Comparison of ENCODE assay signal across 24 cellular contexts in genomic region chr4:146243883-146244277, GRCh38. TPM values are rescaled to one million over a fixed set of nuclear protein-coding genes. Genes with fewer than 3 reads are reported as not detected.
A peak's percentile ranks its signal among the peaks of the same experiment; 100 is the strongest.
DNase-seq lines count a peak whose midpoint lies in the region; ATAC-seq and TF ChIP-seq lines count a peak whose summit lies in the region.
"Had no signal": no experiment of that assay in that cellular context is flagged by ENCODE, and none has a peak within 500 bp of the region (broad histone marks: within the 10 kb centered on the region; RNA-seq: fewer than 3 reads in every experiment).

No MANE protein-coding gene starts in this region.

- peak overlapping the region; percentile 63 for H3K4me3 Mint-ChIP-seq in activated naive CD4-positive, alpha-beta T cell treated with anti-CD3 and anti-CD28 coated beads for 36 hours
- no peak overlapping the region for H3K4me3 Mint-ChIP-seq in activated naive CD4-positive, alpha-beta T cell treated with anti-CD3 and anti-CD28 coated beads, Interleukin-2, amount 10 ng/mL, durations not matched to agents 7 days and 5 days
- peak overlapping the region; percentile 20 for H3K4me3 Mint-ChIP-seq in dendritic cell treated with granulocyte-macrophage colony-stimulating factor and Interleukin-4, amounts not matched to agents 40 ng/mL and 50 ng/mL, for 4 days
- H3K4me3 Mint-ChIP-seq in stimulated activated effector memory CD8-positive, alpha-beta T cell treated with anti-CD3 and anti-CD28 coated beads, Interleukin-12 subunit alpha, Interleukin-12 subunit beta, amount 100 ng/mL, for 72 hours = peak overlapping the region; percentile 71
- H3K4me3 Mint-ChIP-seq in progenitor cell of endocrine pancreas (ENCODE audit: low read depth) = no peak overlapping the region

- H3K27ac ChIP-seq in OCI-LY1 (ENCODE audit: low read depth, low read length, poor library complexity, severe bottlenecking) (no peak overlapping the region), SK-N-SH (ENCODE audit: low read depth in 2 of 2, low read length in 1 of 2) (no peak overlapping the region)
- H3K27ac ChIP-seq: cardiac muscle cell, hepatocyte, right lobe of liver, RWPE1 had no signal

- H3K36me3 ChIP-seq in OCI-LY1 (ENCODE audit: insufficient read depth, low read length) (no peaks in the 10 kb centered on the region), SK-N-SH (replicated peaks in 1 of 2; ENCODE audit: control insufficient read depth in 1 of 2, insufficient read depth in 2 of 2, low read length in 1 of 2) (no peaks in the 10 kb centered on the region)
- H3K36me3 ChIP-seq: cardiac muscle cell, right lobe of liver, tibial nerve had no signal

- peak overlapping the region; percentile 30 for H3K4me3 ChIP-seq in OCI-LY1 (ENCODE audit: low read depth, low read length, poor library complexity, severe bottlenecking)
- H3K4me3 ChIP-seq in SK-N-SH (ENCODE audit: low read depth in 2 of 2, low read length in 1 of 2) = no peak overlapping the region
- H3K4me3 ChIP-seq: cardiac muscle cell, hepatocyte, right lobe of liver, tibial nerve had no signal

- intact Hi-C loops in activated naive CD4-positive, alpha-beta T cell treated with anti-CD3 and anti-CD28 coated beads for 36 hours (cut with micrococcal nuclease) = loop anchor here (1.0 to 2.0 kb wide), 8 partner anchors 69 to 1623 kb away; partner anchors contain the start of genes LSM6 and MMAA
- intact Hi-C loops in dendritic cell treated with granulocyte-macrophage colony-stimulating factor and Interleukin-4, amounts not matched to agents 40 ng/mL and 50 ng/mL, for 4 days (cut with micrococcal nuclease) = loop anchor here (2.0 kb wide), 1 partner anchor 853 kb away; no protein-coding TSS in a partner anchor

- peak overlapping the region; percentile 41 for H3K4me2 ChIP-seq in OCI-LY1 (ENCODE audit: low read length)
- H3K4me2 ChIP-seq in SK-N-SH = no peak overlapping the region
- H3K4me2 ChIP-seq: hepatocyte had no signal

- TF ChIP-seq CTCF in OCI-LY1 (IDR thresholded peaks at IDR 0.05; ENCODE audit: low read length) = no peak
- no peak for TF ChIP-seq CTCF in SK-N-SH (IDR thresholded peaks at IDR 0.05)
- no peak for TF ChIP-seq CTCF in progenitor cell of endocrine pancreas (IDR thresholded peaks at IDR 0.05; ENCODE audit: unreplicated experiment)

- H3K9me3 ChIP-seq in OCI-LY1 (ENCODE audit: low read length) = no peaks in the 10 kb centered on the region
- H3K9me3 ChIP-seq in SK-N-SH = no peaks in the 10 kb centered on the region
- H3K9me3 ChIP-seq: right lobe of liver, tibial nerve had no signal

- no peak overlapping the region for H3K27ac Mint-ChIP-seq in activated naive CD4-positive, alpha-beta T cell treated with anti-CD3 and anti-CD28 coated beads for 36 hours
- H3K27ac Mint-ChIP-seq in activated naive CD4-positive, alpha-beta T cell treated with anti-CD3 and anti-CD28 coated beads, Interleukin-2, amount 10 ng/mL, durations not matched to agents 7 days and 5 days = no peak overlapping the region
- peak overlapping the region; percentile 75 for H3K27ac Mint-ChIP-seq in dendritic cell treated with granulocyte-macrophage colony-stimulating factor and Interleukin-4, amounts not matched to agents 40 ng/mL and 50 ng/mL, for 4 days
- H3K27ac Mint-ChIP-seq in stimulated activated effector memory CD8-positive, alpha-beta T cell treated with anti-CD3 and anti-CD28 coated beads, Interleukin-12 subunit alpha, Interleukin-12 subunit beta, amount 100 ng/mL, for 72 hours = peak overlapping the region; percentile 87
- H3K27ac Mint-ChIP-seq in progenitor cell of endocrine pancreas = no peak overlapping the region

- no peaks in the 10 kb centered on the region for H3K9me3 Mint-ChIP-seq in activated naive CD4-positive, alpha-beta T cell treated with anti-CD3 and anti-CD28 coated beads for 36 hours
- H3K9me3 Mint-ChIP-seq in activated naive CD4-positive, alpha-beta T cell treated with anti-CD3 and anti-CD28 coated beads, Interleukin-2, amount 10 ng/mL, durations not matched to agents 7 days and 5 days = no peaks in the 10 kb centered on the region
- no peaks in the 10 kb centered on the region for H3K9me3 Mint-ChIP-seq in dendritic cell treated with granulocyte-macrophage colony-stimulating factor and Interleukin-4, amounts not matched to agents 40 ng/mL and 50 ng/mL, for 4 days
- no peaks in the 10 kb centered on the region for H3K9me3 Mint-ChIP-seq in stimulated activated effector memory CD8-positive, alpha-beta T cell treated with anti-CD3 and anti-CD28 coated beads, Interleukin-12 subunit alpha, Interleukin-12 subunit beta, amount 100 ng/mL, for 72 hours
- no peaks in the 10 kb centered on the region for H3K9me3 Mint-ChIP-seq in progenitor cell of endocrine pancreas (ENCODE audit: low read depth)
- H3K9me3 Mint-ChIP-seq: CD8-positive, alpha-beta memory T cell had no signal

- H3K4me1 ChIP-seq in OCI-LY1 (ENCODE audit: insufficient read depth, low read length, severe bottlenecking) = peaks cover 13% of the 10 kb centered on the region
- H3K4me1 ChIP-seq in SK-N-SH (ENCODE audit: control insufficient read depth in 1 of 2, insufficient read depth in 2 of 2, low read depth in 1 of 2, low read length in 1 of 2) = peaks cover 15 to 19% of the 10 kb centered on the region in 2 experiments; a peak in 3 of 4 replicates
- H3K4me1 ChIP-seq: right lobe of liver had no signal

- H2AFZ ChIP-seq in OCI-LY1 (ENCODE audit: low read length) (no peak overlapping the region), SK-N-SH (ENCODE audit: low read depth) (no peak overlapping the region)
- H2AFZ ChIP-seq: hepatocyte had no signal

- H3F3A ChIP-seq in OCI-LY1 (ENCODE audit: insufficient read depth, low read length) (no peaks in the 10 kb centered on the region), SK-N-SH (replicated peaks; ENCODE audit: insufficient read depth) (peaks cover 23% of the 10 kb centered on the region)

- H3K9me2 ChIP-seq in OCI-LY1 (ENCODE audit: low read depth, low read length) (no peaks in the 10 kb centered on the region), SK-N-SH (no peaks in the 10 kb centered on the region)

- peaks cover 3% of the 10 kb centered on the region for H3K27me3 Mint-ChIP-seq in activated naive CD4-positive, alpha-beta T cell treated with anti-CD3 and anti-CD28 coated beads for 36 hours (ENCODE audit: low read depth)
- peaks cover 4% of the 10 kb centered on the region for H3K27me3 Mint-ChIP-seq in activated naive CD4-positive, alpha-beta T cell treated with anti-CD3 and anti-CD28 coated beads, Interleukin-2, amount 10 ng/mL, durations not matched to agents 7 days and 5 days
- H3K27me3 Mint-ChIP-seq in dendritic cell treated with granulocyte-macrophage colony-stimulating factor and Interleukin-4, amounts not matched to agents 40 ng/mL and 50 ng/mL, for 4 days = peaks cover 14% of the 10 kb centered on the region
- H3K27me3 Mint-ChIP-seq in progenitor cell of endocrine pancreas = peaks cover 5% of the 10 kb centered on the region

- H3K27me3 ChIP-seq in OCI-LY1 (ENCODE audit: insufficient read depth, low read length) (no peaks in the 10 kb centered on the region; the same call in 1 of the 2 replicates), SK-N-SH (ENCODE audit: insufficient read depth) (no peaks in the 10 kb centered on the region)
- H3K27me3 ChIP-seq: cardiac muscle cell, hepatocyte, right lobe of liver, tibial nerve had no signal

- over 99% methylated on average over 12 of the region's 17 CpGs for WGBS in SK-N-SH (ENCODE audit: low lambda C conversion rate)

- H3K9ac ChIP-seq in OCI-LY1 (ENCODE audit: low read length) (no peak overlapping the region; the same call in 1 of the 2 replicates), SK-N-SH (no peak overlapping the region)

- DNase-seq in activated naive CD4-positive, alpha-beta T cell treated with anti-CD3 and anti-CD28 coated beads for 36 hours = no peak
- DNase-seq in activated naive CD4-positive, alpha-beta T cell treated with anti-CD3 and anti-CD28 coated beads, Interleukin-2, amount 10 ng/mL, durations not matched to agents 7 days and 5 days = no peak
- no peak for DNase-seq in stimulated activated effector memory CD8-positive, alpha-beta T cell treated with anti-CD3 and anti-CD28 coated beads, Interleukin-12 subunit alpha, Interleukin-12 subunit beta, amount 100 ng/mL, for 72 hours (ENCODE audit: low spot score in 2 of 2)
- DNase-seq in SK-N-SH = no peak
- DNase-seq in progenitor cell of endocrine pancreas (ENCODE audit: low spot score, unreplicated experiment) = no peak
- DNase-seq: foreskin fibroblast, GF-D8, IMR-90, NCI-H1436 treated with DMSO at 0.1 percent for 48 hours, NCI-H2171, NCI-H524 treated with DMSO at 0.1 percent for 48 hours had no signal

- H3K4me1 Mint-ChIP-seq in activated naive CD4-positive, alpha-beta T cell treated with anti-CD3 and anti-CD28 coated beads for 36 hours (ENCODE audit: low read depth) = peaks cover 35% of the 10 kb centered on the region
- H3K4me1 Mint-ChIP-seq in activated naive CD4-positive, alpha-beta T cell treated with anti-CD3 and anti-CD28 coated beads, Interleukin-2, amount 10 ng/mL, durations not matched to agents 7 days and 5 days = peaks cover 11% of the 10 kb centered on the region
- peaks cover 40% of the 10 kb centered on the region for H3K4me1 Mint-ChIP-seq in dendritic cell treated with granulocyte-macrophage colony-stimulating factor and Interleukin-4, amounts not matched to agents 40 ng/mL and 50 ng/mL, for 4 days (ENCODE audit: low read depth)
- peaks cover 40% of the 10 kb centered on the region for H3K4me1 Mint-ChIP-seq in stimulated activated effector memory CD8-positive, alpha-beta T cell treated with anti-CD3 and anti-CD28 coated beads, Interleukin-12 subunit alpha, Interleukin-12 subunit beta, amount 100 ng/mL, for 72 hours
- peaks cover 10% of the 10 kb centered on the region for H3K4me1 Mint-ChIP-seq in progenitor cell of endocrine pancreas (ENCODE audit: low read depth)

- H3K79me2 ChIP-seq in OCI-LY1 (ENCODE audit: insufficient read depth, low read length) (no peaks in the 10 kb centered on the region), SK-N-SH (ENCODE audit: insufficient read depth) (no peaks in the 10 kb centered on the region)
- H3K79me2 ChIP-seq: hepatocyte had no signal

- POLR2A ChIA-PET in SK-N-SH (lab: Yijun Ruan, JAX) = no interaction called here

- TF ChIP-seq RAD21 in SK-N-SH (IDR thresholded peaks at IDR 0.05; ENCODE audit: low read length) = no peak

- TF ChIP-seq EP300 in SK-N-SH (IDR thresholded peaks at IDR 0.05; ENCODE audit: borderline replicate concordance in 1 of 2, low read depth in 1 of 2, low read length in 1 of 2) = no peak

- ATAC-seq in stimulated activated effector memory CD8-positive, alpha-beta T cell treated with anti-CD3 and anti-CD28 coated beads, Interleukin-12 subunit alpha, Interleukin-12 subunit beta, amount 100 ng/mL, for 72 hours = no peak
- ATAC-seq in GM21515 (IDR thresholded peaks at IDR 0.05; ENCODE audit: unreplicated experiment) = no peak
- ATAC-seq: SK-N-SH treated with all-trans-retinoic acid at 6 μM for 48 hours had no signal

- CTCF ChIA-PET in activated naive CD4-positive, alpha-beta T cell treated with anti-CD3 and anti-CD28 coated beads for 36 hours (lab: Charles Lee) = interaction anchor here (1.0 kb wide), 2 partner anchors 17 to 97 kb away, joined by 3 to 4 read pairs; no protein-coding TSS in a partner anchor
- CTCF ChIA-PET in activated naive CD4-positive, alpha-beta T cell treated with anti-CD3 and anti-CD28 coated beads, Interleukin-2, amount 10 ng/mL, durations not matched to agents 7 days and 5 days (lab: Charles Lee) = interaction anchor here (1.0 to 1.4 kb wide), 2 partner anchors 26 to 853 kb away, joined by 3 read pairs; no protein-coding TSS in a partner anchor
- CTCF ChIA-PET in SK-N-SH (lab: Yijun Ruan, JAX) = interaction anchor here (1.2 to 1.8 kb wide), 4 partner anchors 12 to 852 kb away, joined by 3 to 5 read pairs (median 4); no protein-coding TSS in a partner anchor

- no peaks in the 10 kb centered on the region for H3K36me3 Mint-ChIP-seq in activated naive CD4-positive, alpha-beta T cell treated with anti-CD3 and anti-CD28 coated beads for 36 hours (ENCODE audit: low read depth)
- H3K36me3 Mint-ChIP-seq in activated naive CD4-positive, alpha-beta T cell treated with anti-CD3 and anti-CD28 coated beads, Interleukin-2, amount 10 ng/mL, durations not matched to agents 7 days and 5 days = no peaks in the 10 kb centered on the region
- H3K36me3 Mint-ChIP-seq in dendritic cell treated with granulocyte-macrophage colony-stimulating factor and Interleukin-4, amounts not matched to agents 40 ng/mL and 50 ng/mL, for 4 days (ENCODE audit: low read depth) = no peaks in the 10 kb centered on the region
- H3K36me3 Mint-ChIP-seq in stimulated activated effector memory CD8-positive, alpha-beta T cell treated with anti-CD3 and anti-CD28 coated beads, Interleukin-12 subunit alpha, Interleukin-12 subunit beta, amount 100 ng/mL, for 72 hours = no peaks in the 10 kb centered on the region
- H3K36me3 Mint-ChIP-seq in progenitor cell of endocrine pancreas (ENCODE audit: insufficient read depth) = no peaks in the 10 kb centered on the region
- H3K36me3 Mint-ChIP-seq: CD8-positive, alpha-beta memory T cell had no signal

- H4K20me1 ChIP-seq in OCI-LY1 (ENCODE audit: insufficient read depth, low read length) (no peaks in the 10 kb centered on the region), SK-N-SH (ENCODE audit: insufficient read depth) (no peaks in the 10 kb centered on the region)

RNA-seq across cellular contexts. Expression of gene REELD1, which starts 29.5 kb away (rescaled TPM):
- total RNA-seq in activated naive CD4-positive, alpha-beta T cell treated with anti-CD3 and anti-CD28 coated beads for 36 hours = not detected
- polyA plus RNA-seq in SK-N-SH (2012; rRNA removed) = not detected in 2 replicates
- polyA plus RNA-seq in SK-N-SH (2012; cell fraction: cytosol; rRNA removed) = not detected in 2 replicates
- polyA plus RNA-seq in SK-N-SH (2012; cell fraction: nucleus; rRNA removed) = 0.10 and 0.12 TPM in 2 replicates
- total RNA-seq in progenitor cell of endocrine pancreas = not detected in 2 replicates
- total RNA-seq: cardiac muscle cell, epithelial cell of proximal tubule, hepatocyte, IMR-90, MCF 10A, osteoblast had no signal
- polyA plus RNA-seq: cardiac muscle cell; CD8-positive, alpha-beta memory T cell; hepatocyte; IMR-90 had no signal

Comparison
In these comparisons a context has a peak if more than half of its experiments do, and no peak if none do; other contexts are left out.
1. H3K4me3 Mint-ChIP-seq: peak in activated naive CD4-positive, alpha-beta T cell treated with anti-CD3 and anti-CD28 coated beads for 36 hours (single experiment), dendritic cell treated with granulocyte-macrophage colony-stimulating factor and Interleukin-4, amounts not matched to agents 40 ng/mL and 50 ng/mL, for 4 days (single experiment) and stimulated activated effector memory CD8-positive, alpha-beta T cell treated with anti-CD3 and anti-CD28 coated beads, Interleukin-12 subunit alpha, Interleukin-12 subunit beta, amount 100 ng/mL, for 72 hours (single experiment); none in activated naive CD4-positive, alpha-beta T cell treated with anti-CD3 and anti-CD28 coated beads, Interleukin-2, amount 10 ng/mL, durations not matched to agents 7 days and 5 days (single experiment) and progenitor cell of endocrine pancreas (single experiment).
2. H3K27ac Mint-ChIP-seq: peak in dendritic cell treated with granulocyte-macrophage colony-stimulating factor and Interleukin-4, amounts not matched to agents 40 ng/mL and 50 ng/mL, for 4 days (single experiment) and stimulated activated effector memory CD8-positive, alpha-beta T cell treated with anti-CD3 and anti-CD28 coated beads, Interleukin-12 subunit alpha, Interleukin-12 subunit beta, amount 100 ng/mL, for 72 hours (single experiment); none in activated naive CD4-positive, alpha-beta T cell treated with anti-CD3 and anti-CD28 coated beads for 36 hours (single experiment), activated naive CD4-positive, alpha-beta T cell treated with anti-CD3 and anti-CD28 coated beads, Interleukin-2, amount 10 ng/mL, durations not matched to agents 7 days and 5 days (single experiment) and progenitor cell of endocrine pancreas (single experiment).